In genomic region chr9:124860582-124861341, GRCh38 we compare ENCODE assay signal across 8 cellular contexts. TPM values are rescaled to one million over a fixed set of nuclear protein-coding genes. Genes with fewer than 3 reads are reported as not detected.
DNase-seq lines count a peak whose midpoint lies in the region; TF ChIP-seq lines count a peak whose summit lies in the region.

No MANE protein-coding gene starts in this region.

- H3K79me2 ChIP-seq in PC-9 (ENCODE audit: low read depth): peaks cover 34% of the 10 kb centered on the region

- BruUV-seq in Calu3 (replicated peaks; lab: Mats Ljungman, UMichigan): no TSS peak
- TSS peak; percentile 39 for BruUV-seq in PC-9 (replicated peaks; lab: Mats Ljungman, UMichigan)

- intact Hi-C loops in Calu3 (cut with micrococcal nuclease; ENCODE audit: unreplicated experiment): no loop called here
- intact Hi-C loops in PC-9 (cut with micrococcal nuclease; ENCODE audit: unreplicated experiment): loop anchor here (5.0 kb wide), 1 partner anchor 203 kb away; no protein-coding TSS in a partner anchor
- intact Hi-C loops in ovary (cut with DNase I): loop anchor here in 1 of 4 donors (10.0 kb wide), 1 partner anchor 284 kb away; the partner anchor contains the start of gene SCAI

- H3K9me2 ChIP-seq in PC-9 (ENCODE audit: insufficient read depth): no peaks in the 10 kb centered on the region

- no peaks in the 10 kb centered on the region for H3K9me3 ChIP-seq in PC-9 (ENCODE audit: insufficient read depth, low read depth)
- H3K9me3 ChIP-seq in ovary: no peaks in the 10 kb centered on the region

- WGBS in ovary, 3 donors: 6 to 8% (median 7%) methylated on average over 12 of the region's 12 CpGs

- H3K4me1 ChIP-seq in PC-9 (replicated peaks; ENCODE audit: insufficient read depth) (peaks cover 44% of the 10 kb centered on the region), ovary (ENCODE audit: insufficient read depth) (peaks cover 6% of the 10 kb centered on the region)

- peak overlapping the region; percentile 93 for H3K27ac ChIP-seq in PC-9
- peak overlapping the region; percentile 47 to 76 for H3K27ac ChIP-seq in ovary

- peaks cover 9% of the 10 kb centered on the region for H3K4me1 Mint-ChIP-seq in Calu3 (ENCODE audit: low read depth, unreplicated experiment)

- no peak for DNase-seq in Calu3
- no peak for DNase-seq in PC-9
- no peak for DNase-seq in epithelial cell of proximal tubule (ENCODE audit: low read depth)
- DNase-seq in ovary: no peak
- DNase-seq in stimulated activated CD4-positive, alpha-beta T cell treated with anti-CD3 and anti-CD28 coated beads, Interleukin-4, amount 100 ng/mL, for 24 hours: no peak
- no peak for DNase-seq in NCI-H1105 (lab: John Stamatoyannopoulos, UW)
- no peak for DNase-seq in NCI-H2196 treated with DMSO at 0.1 percent for 48 hours (lab: John Stamatoyannopoulos, UW; ENCODE audit: unreplicated experiment)
- no peak for DNase-seq in activated gamma-delta T cell treated with Interleukin-2 at 50 U/mL for 16 hours

- CTCF ChIA-PET in Calu3 (lab: Charles Lee): interaction anchor here (0.9 to 1.7 kb wide), 3 partner anchors 8 to 49 kb away, joined by 3 to 4 read pairs (median 4); partner anchors contain the start of gene WDR38
- CTCF ChIA-PET in PC-9 (lab: Charles Lee): interaction anchor here (0.7 to 0.8 kb wide), 4 partner anchors 8 to 516 kb away, joined by 3 to 13 read pairs (median 4); no protein-coding TSS in a partner anchor

- TF ChIP-seq POLR2A in ovary (IDR thresholded peaks at IDR 0.05): no peak

- H3K4me2 ChIP-seq in PC-9: peak overlapping the region; percentile 97

- H3K4me3 Mint-ChIP-seq in Calu3 (ENCODE audit: low read depth, unreplicated experiment): peak overlapping the region; percentile 83

- H3K27me3 ChIP-seq in PC-9 (ENCODE audit: insufficient read depth, low read depth) (no peaks in the 10 kb centered on the region), ovary (no peaks in the 10 kb centered on the region)

- peaks cover 35% of the 10 kb centered on the region for H3K36me3 ChIP-seq in PC-9 (ENCODE audit: low read depth)
- no peaks in the 10 kb centered on the region for H3K36me3 ChIP-seq in ovary

- peaks cover 64% of the 10 kb centered on the region for H3K36me3 Mint-ChIP-seq in Calu3 (ENCODE audit: insufficient read depth, unreplicated experiment)

- peaks cover 80% of the 10 kb centered on the region for H3F3A ChIP-seq in PC-9 (ENCODE audit: insufficient read depth, low read depth)

- TF ChIP-seq EP300 in ovary (IDR thresholded peaks at IDR 0.05): no peak

- TF ChIP-seq CTCF in Calu3 (IDR thresholded peaks at IDR 0.05; ENCODE audit: unreplicated experiment) (no peak), PC-9 (conservative IDR thresholded peaks at IDR 0.05) (no peak), epithelial cell of proximal tubule (conservative IDR thresholded peaks at IDR 0.05; ENCODE audit: low read depth, low read length) (no peak), ovary (IDR thresholded peaks at IDR 0.05) (no peak)

- H3K27ac Mint-ChIP-seq in Calu3 (ENCODE audit: unreplicated experiment): peak overlapping the region; percentile 92

- no peaks in the 10 kb centered on the region for H3K27me3 Mint-ChIP-seq in Calu3 (ENCODE audit: unreplicated experiment)

- H4K20me1 ChIP-seq in PC-9 (ENCODE audit: insufficient read depth): peaks cover 53% of the 10 kb centered on the region

- POLR2A ChIA-PET in PC-9 (lab: Charles Lee; ENCODE audit: unreplicated experiment): interaction anchor here (0.5 to 0.7 kb wide), 2 partner anchors 65 to 206 kb away, joined by 5 to 13 read pairs; no protein-coding TSS in a partner anchor

- H2AFZ ChIP-seq in PC-9: no peak overlapping the region

- H3K9me3 Mint-ChIP-seq in Calu3 (ENCODE audit: low read depth, unreplicated experiment): no peaks in the 10 kb centered on the region

- H3K4me3 ChIP-seq in PC-9 (peak overlapping the region; percentile 97), epithelial cell of proximal tubule (ENCODE audit: low read depth, low read length) (peak overlapping the region; percentile 90), ovary (peak overlapping the region; percentile 49)

RNA-seq across cellular contexts. Expression of gene RPL35, which starts 1.0 kb away (rescaled TPM):
- total RNA-seq in Calu3 (2022) (718 and 736 TPM in 2 replicates), PC-9 (2021) (2,125 and 2,313 TPM in 2 replicates), epithelial cell of proximal tubule (2,998 and 3,916 TPM in 2 replicates), ovary (1,000 to 10,000 TPM; 1,648 to 7,796 (median 2,205) TPM)
- polyA plus RNA-seq in ovary: 1,000 to 10,000 TPM in 1 of 2 donors, 100 to 1,000 TPM in 1; 752 to 6,017 TPM

RNA-seq across cellular contexts. Expression of gene ARPC5L, which starts 1.2 kb away (rescaled TPM):
- total RNA-seq in Calu3 (2022) (33.2 and 38.2 TPM in 2 replicates), PC-9 (2021) (71.0 and 84.4 TPM in 2 replicates), epithelial cell of proximal tubule (53.3 and 55.5 TPM in 2 replicates), ovary (10 to 100 TPM in 6 of 7 donors, 1 to 10 TPM in 1; 8.5 to 22.0 (median 16.6) TPM)
- 10 to 100 TPM; 15.1 to 27.0 TPM for polyA plus RNA-seq in ovary

RNA-seq across cellular contexts. Expression of gene WDR38, which starts 7.5 kb away (rescaled TPM):
- not detected in 2 replicates for total RNA-seq in Calu3 (2022)
- not detected in 2 replicates for total RNA-seq in PC-9 (2021)
- not detected in 2 replicates for total RNA-seq in epithelial cell of proximal tubule
- 10 to 100 TPM in 1 of 7 donors, 1 to 10 TPM in 2, under 1 TPM in 1, not detected in 3; 0.94 to 22.5 (median 1.4) TPM for total RNA-seq in ovary
- polyA plus RNA-seq in ovary: not detected
